8 cellular contexts compared by ENCODE assay signal in the genomic region with DNA sequence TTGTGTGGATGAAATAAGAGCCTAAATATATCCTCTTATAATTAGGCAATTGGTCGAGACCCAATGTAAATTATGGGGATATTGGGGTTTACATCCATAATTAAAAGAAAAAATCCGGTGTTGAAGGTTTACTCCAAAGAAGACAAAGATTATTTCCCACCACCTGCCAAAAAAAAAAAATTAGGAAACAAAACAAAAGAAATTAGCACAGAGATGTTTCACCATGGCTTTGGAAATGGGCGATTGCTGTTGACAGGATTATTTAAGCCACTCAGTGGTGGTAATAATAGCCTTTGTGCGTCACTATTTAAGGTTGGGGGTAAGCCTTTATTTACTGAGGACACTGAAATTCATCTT. TPM values are rescaled to one million over a fixed set of nuclear protein-coding genes. Genes with fewer than 3 reads are reported as not detected.
DNase-seq lines count a peak whose midpoint lies in the region; FAIRE-seq and TF ChIP-seq lines count a peak whose summit lies in the region.

No MANE protein-coding gene starts in this region.

- peak overlapping the region; percentile 87 for H3K27ac Mint-ChIP-seq in activated CD4-positive, alpha-beta T cell treated with anti-CD3 and anti-CD28 coated beads, Interleukin-2, amount 10 ng/mL, durations not matched to agents 7 days and 5 days
- H3K27ac Mint-ChIP-seq in activated naive CD8-positive, alpha-beta T cell treated with anti-CD3 and anti-CD28 coated beads for 36 hours = peak overlapping the region; percentile 78

- H3K9ac ChIP-seq in kidney (ENCODE audit: low read length in 2 of 2) = peak overlapping the region; percentile 68 to 72

- peaks cover 8 to 10% of the 10 kb centered on the region in 2 donors for H3K4me1 ChIP-seq in kidney (ENCODE audit: control insufficient read depth in 1 of 2, insufficient read depth in 1 of 2, low read depth in 1 of 2, low read length in 2 of 2)
- peaks cover 5% of the 10 kb centered on the region for H3K4me1 ChIP-seq in testis

- POLR2A ChIA-PET in activated CD4-positive, alpha-beta T cell treated with anti-CD3 and anti-CD28 coated beads, Interleukin-2, amount 10 ng/mL, durations not matched to agents 7 days and 5 days (lab: Charles Lee) = no interaction called here

- peak overlapping the region; percentile 95 for H3K4me3 Mint-ChIP-seq in activated CD4-positive, alpha-beta T cell treated with anti-CD3 and anti-CD28 coated beads, Interleukin-2, amount 10 ng/mL, durations not matched to agents 7 days and 5 days
- H3K4me3 Mint-ChIP-seq in activated naive CD8-positive, alpha-beta T cell treated with anti-CD3 and anti-CD28 coated beads for 36 hours = peak overlapping the region; percentile 89

- 29 to 33% methylated on average over 4 of the region's 4 CpGs for WGBS in testis, 2 donors

- DNase-seq in activated CD4-positive, alpha-beta T cell treated with anti-CD3 and anti-CD28 coated beads, Interleukin-2, amount 10 ng/mL, durations not matched to agents 7 days and 5 days = no peak
- DNase-seq in activated CD4-positive, alpha-beta T cell treated with anti-CD3 and anti-CD28 coated beads, Interleukin-2, amount 50 U/mL, for 4 hours = no peak
- no peak for DNase-seq in activated naive CD8-positive, alpha-beta T cell treated with anti-CD3 and anti-CD28 coated beads for 36 hours
- DNase-seq in kidney = no peak
- DNase-seq in testis = no peak
- DNase-seq in NCI-H446 (lab: John Stamatoyannopoulos, UW) = no peak
- no peak for DNase-seq in activated CD4-positive, alpha-beta T cell treated with anti-CD3 and anti-CD28 coated beads for 4 hours
- DNase-seq in foreskin melanocyte = no peak

- CTCF ChIA-PET in activated CD4-positive, alpha-beta T cell treated with anti-CD3 and anti-CD28 coated beads, Interleukin-2, amount 10 ng/mL, durations not matched to agents 7 days and 5 days (lab: Charles Lee) = interaction anchor here (1.0 to 3.3 kb wide), 2 partner anchors 16 to 18 kb away, joined by 6 to 15 read pairs; partner anchors contain the start of gene CDC73

- H3K36me3 Mint-ChIP-seq in activated CD4-positive, alpha-beta T cell treated with anti-CD3 and anti-CD28 coated beads, Interleukin-2, amount 10 ng/mL, durations not matched to agents 7 days and 5 days (ENCODE audit: low read depth) = peaks cover 2% of the 10 kb centered on the region
- peaks cover 5% of the 10 kb centered on the region for H3K36me3 Mint-ChIP-seq in activated naive CD8-positive, alpha-beta T cell treated with anti-CD3 and anti-CD28 coated beads for 36 hours

- H3K27me3 Mint-ChIP-seq in activated CD4-positive, alpha-beta T cell treated with anti-CD3 and anti-CD28 coated beads, Interleukin-2, amount 10 ng/mL, durations not matched to agents 7 days and 5 days = peaks cover 2% of the 10 kb centered on the region
- no peaks in the 10 kb centered on the region for H3K27me3 Mint-ChIP-seq in activated naive CD8-positive, alpha-beta T cell treated with anti-CD3 and anti-CD28 coated beads for 36 hours

- no peak for TF ChIP-seq CTCF in kidney (IDR thresholded peaks at IDR 0.05; ENCODE audit: borderline replicate concordance, extremely low read depth, insufficient read depth)
- no peak for TF ChIP-seq CTCF in testis (IDR thresholded peaks at IDR 0.05)

- H3K4me3 ChIP-seq in kidney (ENCODE audit: low read length in 2 of 2) (peak overlapping the region; percentile 84 to 99), testis (peak overlapping the region; percentile 82 to 89)

- H3K27ac ChIP-seq in kidney (ENCODE audit: low read depth in 2 of 2, low read length in 2 of 2) (peak overlapping the region; percentile 93), testis (peak overlapping the region; percentile 78 to 87)

- H3K9me3 Mint-ChIP-seq in activated CD4-positive, alpha-beta T cell treated with anti-CD3 and anti-CD28 coated beads, Interleukin-2, amount 10 ng/mL, durations not matched to agents 7 days and 5 days = no peaks in the 10 kb centered on the region
- no peaks in the 10 kb centered on the region for H3K9me3 Mint-ChIP-seq in activated naive CD8-positive, alpha-beta T cell treated with anti-CD3 and anti-CD28 coated beads for 36 hours

- TF ChIP-seq POLR2A in testis (IDR thresholded peaks at IDR 0.05) = no peak

- intact Hi-C loops in kidney (cut with DNase I) (no loop called here), testis (cut with DNase I; ENCODE audit: low total_unique reads) (no loop called here)

- H3K4me1 Mint-ChIP-seq in activated CD4-positive, alpha-beta T cell treated with anti-CD3 and anti-CD28 coated beads, Interleukin-2, amount 10 ng/mL, durations not matched to agents 7 days and 5 days = peaks cover 26% of the 10 kb centered on the region
- peaks cover 23% of the 10 kb centered on the region for H3K4me1 Mint-ChIP-seq in activated naive CD8-positive, alpha-beta T cell treated with anti-CD3 and anti-CD28 coated beads for 36 hours

- FAIRE-seq in kidney (lab: Jason Lieb, UNC) = no peak

- H3K36me3 ChIP-seq in kidney (ENCODE audit: control insufficient read depth in 1 of 2, insufficient read depth in 2 of 2, low read length in 2 of 2) = no peaks in the 10 kb centered on the region
- H3K36me3 ChIP-seq in testis (ENCODE audit: low read depth, missing control alignments) = no peaks in the 10 kb centered on the region

- H3K9me3 ChIP-seq in kidney (ENCODE audit: control insufficient read depth in 1 of 2, low read length in 2 of 2) (no peaks in the 10 kb centered on the region), testis (no peaks in the 10 kb centered on the region)

- H3K27me3 ChIP-seq in testis = no peaks in the 10 kb centered on the region

RNA-seq across cellular contexts. Expression of gene GLRX2, which starts 0.6 kb away (rescaled TPM):
- 10 to 100 TPM; 18.7 to 19.5 TPM for total RNA-seq in activated CD4-positive, alpha-beta T cell treated with anti-CD3 and anti-CD28 coated beads, Interleukin-2, amount 10 ng/mL, durations not matched to agents 7 days and 5 days
- total RNA-seq in activated naive CD8-positive, alpha-beta T cell treated with anti-CD3 and anti-CD28 coated beads for 36 hours = 10 to 100 TPM; 36.7 to 40.4 TPM
- 15.6 TPM for total RNA-seq in kidney
- polyA plus RNA-seq in kidney (ENCODE audit: insufficient read depth, low read depth, low replicate concordance) = 25.3 TPM
- 10 to 100 TPM; 21.2 to 47.6 TPM for total RNA-seq in testis
- polyA plus RNA-seq in testis (ENCODE audit: insufficient read depth, low read depth, low replicate concordance) = 70.1 TPM

RNA-seq across cellular contexts. Expression of gene CDC73, which starts 16.0 kb away (rescaled TPM):
- total RNA-seq in activated CD4-positive, alpha-beta T cell treated with anti-CD3 and anti-CD28 coated beads, Interleukin-2, amount 10 ng/mL, durations not matched to agents 7 days and 5 days = 10 to 100 TPM; 53.9 to 66.2 TPM
- total RNA-seq in activated naive CD8-positive, alpha-beta T cell treated with anti-CD3 and anti-CD28 coated beads for 36 hours = 10 to 100 TPM; 46.3 to 47.0 TPM
- 73.1 TPM for total RNA-seq in kidney
- 11.4 TPM for polyA plus RNA-seq in kidney (ENCODE audit: insufficient read depth, low read depth, low replicate concordance)
- total RNA-seq in testis = 10 to 100 TPM; 39.6 to 47.1 TPM
- 31.4 TPM for polyA plus RNA-seq in testis (ENCODE audit: insufficient read depth, low read depth, low replicate concordance)

RNA-seq across cellular contexts. Expression of gene RO60, which starts 46.4 kb away (rescaled TPM):
- total RNA-seq in activated CD4-positive, alpha-beta T cell treated with anti-CD3 and anti-CD28 coated beads, Interleukin-2, amount 10 ng/mL, durations not matched to agents 7 days and 5 days = 10 to 100 TPM; 51.5 to 60.2 TPM
- 10 to 100 TPM; 58.2 to 62.0 TPM for total RNA-seq in activated naive CD8-positive, alpha-beta T cell treated with anti-CD3 and anti-CD28 coated beads for 36 hours
- total RNA-seq in kidney (72.0 TPM), testis (10 to 100 TPM; 95.8 to 96.3 TPM)
- polyA plus RNA-seq in kidney (ENCODE audit: insufficient read depth, low read depth, low replicate concordance) (4.8 TPM), testis (ENCODE audit: insufficient read depth, low read depth, low replicate concordance) (26.7 TPM)

RNA-seq across cellular contexts. Expression of gene UCHL5, which starts 46.6 kb away (rescaled TPM):
- total RNA-seq in activated CD4-positive, alpha-beta T cell treated with anti-CD3 and anti-CD28 coated beads, Interleukin-2, amount 10 ng/mL, durations not matched to agents 7 days and 5 days = 10 to 100 TPM; 47.7 to 58.9 TPM
- total RNA-seq in activated naive CD8-positive, alpha-beta T cell treated with anti-CD3 and anti-CD28 coated beads for 36 hours = 100 to 1,000 TPM; 118 to 129 TPM
- 26.4 TPM for total RNA-seq in kidney
- 15.2 TPM for polyA plus RNA-seq in kidney (ENCODE audit: insufficient read depth, low read depth, low replicate concordance)
- 10 to 100 TPM; 38.5 to 55.5 TPM for total RNA-seq in testis
- 17.9 TPM for polyA plus RNA-seq in testis (ENCODE audit: insufficient read depth, low read depth, low replicate concordance)
